19 cellular contexts compared by ENCODE assay signal in genomic region chr14:36067428-36068187, GRCh38.
DNase-seq lines count a peak whose midpoint lies in the region; ATAC-seq, FAIRE-seq and TF ChIP-seq lines count a peak whose summit lies in the region.
"Had no signal": no experiment of that assay in that cellular context is flagged by ENCODE, and none has a peak within 500 bp of the region (broad histone marks: within the 10 kb centered on the region; RNA-seq: fewer than 3 reads in every experiment).

No MANE protein-coding gene starts in this region.

- in situ Hi-C loops in HepG2 (cut with HindIII; ENCODE audit: extremely low pct_ligation_motif_present, low pct_unique_long_range_greater_than_20kb) = no loop called here

- DNase-seq in HepG2 (ENCODE audit: low spot score) (no peak), right lobe of liver (no peak), NCI-H1092 (lab: John Stamatoyannopoulos, UW) (peak; percentile 67), NCI-H345 treated with DMSO at 0.1 percent for 48 hours (lab: John Stamatoyannopoulos, UW; ENCODE audit: unreplicated experiment) (peak; percentile 54), GF-D8 (lab: John Stamatoyannopoulos, UW) (no peak), T-helper 9 cell (no peak), HCEC 1CT (no peak), frontal cortex (ENCODE audit: low spot score in 2 of 2) (no peak)
- DNase-seq: activated CD4-positive, CD25-positive, alpha-beta regulatory T cell; activated CD8-positive, alpha-beta memory T cell treated with anti-CD3 and anti-CD28 coated beads, Interleukin-2, amount 50 U/mL, for 4 hours; activated naive CD4-positive, alpha-beta T cell; CD4-positive, alpha-beta T cell; mesenchymal stem cell; NCI-H526 had no signal

- TF ChIP-seq POLR2A in HepG2 (IDR thresholded peaks at IDR 0.05; ENCODE audit: insufficient read depth in 1 of 2, low read depth in 2 of 2, low read length in 2 of 2) (no peak), right lobe of liver (IDR thresholded peaks at IDR 0.05) (no peak)

- TF ChIP-seq RAD21 in HepG2 (CRISPR knock-in tag; IDR thresholded peaks at IDR 0.05) = no peak

- no peak overlapping the region for H3K4me3 ChIP-seq in HepG2 (replicated peaks in 1 of 3; ENCODE audit: insufficient read depth in 1 of 3, low read depth in 2 of 3, low read length in 3 of 3)
- no peak overlapping the region for H3K4me3 ChIP-seq in right lobe of liver
- H3K4me3 ChIP-seq: coronary artery, GM23338, neural progenitor cell had no signal

- H3K36me3 ChIP-seq in HepG2 (replicated peaks in 1 of 2; ENCODE audit: control insufficient read depth in 1 of 2, insufficient read depth in 2 of 2, low read length in 2 of 2) (no peaks in the 10 kb centered on the region), right lobe of liver (no peaks in the 10 kb centered on the region)
- H3K36me3 ChIP-seq: neural progenitor cell had no signal

- intact Hi-C loops in HepG2 (cut with micrococcal nuclease; ENCODE audit: unreplicated experiment) = no loop called here
- intact Hi-C loops in right lobe of liver (cut with DNase I) = no loop called here

- H3K9me3 ChIP-seq in HepG2 (ENCODE audit: low read length) (no peaks in the 10 kb centered on the region), right lobe of liver (no peaks in the 10 kb centered on the region)

- H3K79me2 ChIP-seq in HepG2 (ENCODE audit: insufficient read depth, low read length) = no peaks in the 10 kb centered on the region

- TF ChIP-seq CTCF in HepG2 (CRISPR knock-in tag; IDR thresholded peaks at IDR 0.05) (no peak), right lobe of liver (IDR thresholded peaks at IDR 0.05) (no peak)

- TF ChIP-seq EP300 in HepG2 (IDR thresholded peaks at IDR 0.05; ENCODE audit: low read depth in 2 of 2, low read length in 2 of 2) (no peak), HepG2 (CRISPR knock-in tag; IDR thresholded peaks at IDR 0.05; ENCODE audit: borderline replicate concordance) (no peak)

- POLR2A ChIA-PET in HepG2 (lab: Yijun Ruan, JAX) = no interaction called here

- H3K27ac ChIP-seq in HepG2 (ENCODE audit: extremely low read length, insufficient read depth, low read length) (no peak overlapping the region), right lobe of liver (no peak overlapping the region)
- H3K27ac ChIP-seq: coronary artery, neural progenitor cell had no signal

- no peak overlapping the region for H2AFZ ChIP-seq in HepG2 (ENCODE audit: low read length)
- H2AFZ ChIP-seq: GM23338, neural progenitor cell had no signal

- no peak for FAIRE-seq in HepG2 (lab: Jason Lieb, UNC)
- FAIRE-seq in frontal cortex (lab: Jason Lieb, UNC) = no peak
- FAIRE-seq: astrocyte, islet of Langerhans had no signal

- H3K9ac ChIP-seq in HepG2 (ENCODE audit: insufficient read depth, low read depth, low read length) = no peak overlapping the region
- H3K9ac ChIP-seq: neural progenitor cell had no signal

- CTCF ChIA-PET in HepG2 (lab: Yijun Ruan, JAX; ENCODE audit: low intra/inter-chr PET ratio, low total read pairs) = no interaction called here

- H3K27me3 ChIP-seq in HepG2 (ENCODE audit: control insufficient read depth in 1 of 2, insufficient read depth in 2 of 2, low read length in 2 of 2) = no peaks in the 10 kb centered on the region; a peak in 1 of 5 replicates
- H3K27me3 ChIP-seq in right lobe of liver = no peaks in the 10 kb centered on the region
- H3K27me3 ChIP-seq: neural progenitor cell had no signal

- 3% methylated on average over 4 of the region's 4 CpGs for WGBS in HepG2 (ENCODE audit: low lambda C conversion rate)
- 45% methylated on average over 4 of the region's 4 CpGs for WGBS in right lobe of liver (ENCODE audit: insufficient coverage, low coverage, low lambda C conversion rate, missing lambda C conversion rate)

- no peak overlapping the region for H3K4me2 ChIP-seq in HepG2 (ENCODE audit: low read depth, low read length)
- H3K4me2 ChIP-seq: GM23338, neural progenitor cell had no signal

- H3K4me1 ChIP-seq in HepG2 (ENCODE audit: insufficient read depth, low read length) (no peaks in the 10 kb centered on the region), right lobe of liver (peaks cover 0 to 15% (median 3%) of the 10 kb centered on the region in 4 donors)

- BruUV-seq in HepG2 (replicated peaks; lab: Mats Ljungman, UMichigan) = no TSS peak

- H4K20me1 ChIP-seq in HepG2 (ENCODE audit: insufficient read depth, low read length) = no peaks in the 10 kb centered on the region

- ATAC-seq in HepG2 = no peak
- no peak for ATAC-seq in right lobe of liver
- ATAC-seq: GM23338 had no signal

TF ChIP-seq in HepG2, 621 proteins besides CTCF, POLR2A, EP300 and RAD21:
- TF ChIP-seq RFX1 (IDR thresholded peaks at IDR 0.05) (peak; percentile 17; the same call in 1 of the 2 replicates), KLF16 (CRISPR knock-in tag; IDR thresholded peaks at IDR 0.05) (no peak)

Comparison
In these comparisons a context has a peak if more than half of its experiments do, and no peak if none do; other contexts are left out.
1. DNase-seq: peak in NCI-H1092 (single experiment) and NCI-H345 treated with DMSO at 0.1 percent for 48 hours (single experiment); none in HepG2 (single experiment), right lobe of liver (0 of 3), GF-D8 (single experiment), T-helper 9 cell (single experiment), HCEC 1CT (single experiment) and frontal cortex (0 of 2).